In the genomic region with DNA sequence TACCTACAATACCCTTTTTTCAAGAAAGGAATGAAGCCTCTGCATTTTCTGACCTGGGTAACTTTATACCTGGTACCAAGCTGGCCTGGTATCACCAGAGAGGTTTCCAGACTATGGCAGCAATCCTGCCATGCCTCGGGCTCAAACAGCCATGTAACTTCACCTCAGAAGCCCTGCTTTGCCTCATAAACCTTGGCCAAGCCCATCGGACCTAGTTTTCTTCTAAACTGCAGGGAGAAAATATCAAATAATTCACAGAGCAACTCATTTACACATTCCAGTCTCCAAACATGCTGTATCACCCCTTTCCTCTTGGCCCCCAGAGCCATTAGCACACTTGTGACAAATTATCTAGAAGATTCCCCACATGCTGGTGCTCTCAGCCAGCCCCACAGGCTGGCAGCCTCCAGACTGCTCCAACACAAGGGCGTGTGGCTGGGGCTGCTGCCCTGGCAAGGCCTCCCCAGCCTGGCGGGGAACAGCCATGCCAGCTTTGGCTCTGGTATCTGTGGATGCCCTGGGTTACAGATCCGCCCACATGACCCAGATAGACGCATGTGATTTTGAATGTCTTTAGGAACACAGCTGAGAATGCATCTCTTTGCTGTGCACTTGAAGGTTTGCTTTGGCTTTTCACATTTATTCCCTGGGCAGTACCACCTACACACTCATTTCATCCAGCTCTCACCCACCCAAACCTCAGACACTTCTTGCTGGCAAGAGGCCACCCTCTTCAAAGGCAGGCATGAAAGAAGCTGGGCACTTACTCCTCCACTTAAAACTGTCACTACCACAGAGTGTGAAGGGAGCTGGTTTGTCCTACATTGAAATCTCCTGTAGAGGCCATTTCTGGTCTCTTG, we compare ENCODE assay signal across 13 cellular contexts.
A peak's percentile ranks its signal among the peaks of the same experiment; 100 is the strongest.
DNase-seq lines count a peak whose midpoint lies in the region; ATAC-seq and TF ChIP-seq lines count a peak whose summit lies in the region.
"Had no signal": no experiment of that assay in that cellular context is flagged by ENCODE, and none has a peak within 500 bp of the region (broad histone marks: within the 10 kb centered on the region; RNA-seq: fewer than 3 reads in every experiment).

No MANE protein-coding gene starts in this region.

- H3K27ac Mint-ChIP-seq in H9, result peak overlapping the region in 2 of 3 experiments; percentile 47 to 93; a peak in 1 of 7 replicates
- no peak overlapping the region for H3K27ac Mint-ChIP-seq in activated CD4-positive, alpha-beta T cell treated with anti-CD3 and anti-CD28 coated beads, Interleukin-2, amount 10 ng/mL, durations not matched to agents 7 days and 5 days

- no peak overlapping the region for H2AFZ ChIP-seq in H9 (ENCODE audit: low read length)

- H3K36me3 ChIP-seq in adrenal gland (replicated peaks in 1 of 2) (no peaks in the 10 kb centered on the region), left lung (no peaks in the 10 kb centered on the region), skeletal muscle tissue (ENCODE audit: control insufficient read depth in 3 of 3, insufficient read depth in 3 of 3, low read length in 3 of 3) (no peaks in the 10 kb centered on the region)
- H3K36me3 ChIP-seq: cardiac muscle cell had no signal

- H3K4me2 ChIP-seq in H9 (ENCODE audit: insufficient read depth, insufficient read length, low read length), result no peak overlapping the region

- no peak overlapping the region for H3K9ac ChIP-seq in H9 (ENCODE audit: extremely low read depth, insufficient read length, low read length)
- H3K9ac ChIP-seq in skeletal muscle tissue (ENCODE audit: low read depth in 1 of 3, low read length in 3 of 3), result no peak overlapping the region

- CTCF ChIA-PET in activated CD4-positive, alpha-beta T cell treated with anti-CD3 and anti-CD28 coated beads, Interleukin-2, amount 10 ng/mL, durations not matched to agents 7 days and 5 days (lab: Charles Lee), result interaction anchor here (0.7 kb wide), 1 partner anchor 20 kb away, joined by 3 read pairs; no protein-coding TSS in a partner anchor

- peaks cover 9 to 13% of the 10 kb centered on the region in 2 experiments for H3K9me3 Mint-ChIP-seq in H9
- H3K9me3 Mint-ChIP-seq in activated CD4-positive, alpha-beta T cell treated with anti-CD3 and anti-CD28 coated beads, Interleukin-2, amount 10 ng/mL, durations not matched to agents 7 days and 5 days, result peaks cover 4% of the 10 kb centered on the region

- POLR2A ChIA-PET in activated CD4-positive, alpha-beta T cell treated with anti-CD3 and anti-CD28 coated beads, Interleukin-2, amount 10 ng/mL, durations not matched to agents 7 days and 5 days (lab: Charles Lee), result no interaction called here

- no peak for TF ChIP-seq POLR2A in adrenal gland (IDR thresholded peaks at IDR 0.05)

- H3K14ac ChIP-seq in H9 (ENCODE audit: insufficient read depth, low read length), result no peak overlapping the region

- intact Hi-C loops in adrenal gland (cut with DNase I), result no loop called here
- intact Hi-C loops in left lung (cut with DNase I), result no loop called here

- no peak overlapping the region for H2BK5ac ChIP-seq in H9 (ENCODE audit: insufficient read length, low read length)

- no peak overlapping the region for H2BK15ac ChIP-seq in H9 (ENCODE audit: low read depth, low read length)

- no CpG with 5 or more reads among the region's 6 CpGs for WGBS in H9 (ENCODE audit: extremely low coverage, insufficient read length, low lambda C conversion rate)
- 63 to 71% (median 67%) methylated on average over 6 of the region's 6 CpGs for WGBS in adrenal gland, 4 donors

- no peak overlapping the region for H3K56ac ChIP-seq in H9 (ENCODE audit: insufficient read length, low read depth, low read length)

- H4K5ac ChIP-seq in H9 (ENCODE audit: insufficient read length, low read depth, low read length), result no peak overlapping the region

- H2AK5ac ChIP-seq in H9 (ENCODE audit: insufficient read length, low read length), result no peak overlapping the region

- TF ChIP-seq CTCF in H9 (conservative IDR thresholded peaks at IDR 0.05) (no peak), adrenal gland (IDR thresholded peaks at IDR 0.05) (no peak), left lung (IDR thresholded peaks at IDR 0.05) (no peak)

- H3K36me3 Mint-ChIP-seq in H9 (ENCODE audit: insufficient read depth in 1 of 3, low read depth in 3 of 3), result peaks cover 2 to 8% (median 2%) of the 10 kb centered on the region in 3 experiments; a peak in 5 of 7 replicates
- peaks cover 3% of the 10 kb centered on the region for H3K36me3 Mint-ChIP-seq in activated CD4-positive, alpha-beta T cell treated with anti-CD3 and anti-CD28 coated beads, Interleukin-2, amount 10 ng/mL, durations not matched to agents 7 days and 5 days (ENCODE audit: low read depth)

- H3K4me1 ChIP-seq in H9 (ENCODE audit: insufficient read depth, low read length) (no peaks in the 10 kb centered on the region), adrenal gland (replicated peaks in 1 of 2) (peaks cover 0 to 33% of the 10 kb centered on the region in 2 donors), left lung (peaks cover 12 to 25% of the 10 kb centered on the region in 2 donors), skeletal muscle tissue (ENCODE audit: control insufficient read depth in 3 of 3, insufficient read depth in 3 of 3, low read length in 3 of 3) (peaks cover 19 to 45% (median 37%) of the 10 kb centered on the region in 3 donors)

- no peak overlapping the region for H2BK12ac ChIP-seq in H9 (ENCODE audit: insufficient read length, low read depth, low read length)

- no peaks in the 10 kb centered on the region for H4K20me1 ChIP-seq in H9 (ENCODE audit: control insufficient read depth, insufficient read depth, insufficient read length)

- no peaks in the 10 kb centered on the region for H3K9me3 ChIP-seq in H9 (ENCODE audit: control insufficient read depth, low read depth, low read length)
- H3K9me3 ChIP-seq in adrenal gland (replicated peaks in 1 of 3), result no peaks in the 10 kb centered on the region
- H3K9me3 ChIP-seq in left lung, result no peaks in the 10 kb centered on the region
- peaks cover 0 to 3% (median 2%) of the 10 kb centered on the region in 3 donors for H3K9me3 ChIP-seq in skeletal muscle tissue (ENCODE audit: control insufficient read depth in 3 of 3, low read length in 3 of 3)

- no peaks in the 10 kb centered on the region; a peak in 1 of 4 replicates for H3K4me1 Mint-ChIP-seq in H9
- H3K4me1 Mint-ChIP-seq in activated CD4-positive, alpha-beta T cell treated with anti-CD3 and anti-CD28 coated beads, Interleukin-2, amount 10 ng/mL, durations not matched to agents 7 days and 5 days, result peaks cover 25% of the 10 kb centered on the region

- H3K27me3 ChIP-seq in H9 (ENCODE audit: insufficient read depth, low read length) (no peaks in the 10 kb centered on the region), adrenal gland (no peaks in the 10 kb centered on the region), left lung (no peaks in the 10 kb centered on the region), skeletal muscle tissue (ENCODE audit: control insufficient read depth in 3 of 3, insufficient read depth in 3 of 3, low read length in 3 of 3) (no peaks in the 10 kb centered on the region)

- H3T11ph ChIP-seq in H9 (ENCODE audit: low read length), result no peak overlapping the region

- no peaks in the 10 kb centered on the region for H3K23me2 ChIP-seq in H9 (ENCODE audit: insufficient read length, low read depth, low read length, poor library complexity, severe bottlenecking)

- H3K27ac ChIP-seq in H9 (ENCODE audit: insufficient read length, low read depth, low read length) (no peak overlapping the region), adrenal gland (peak overlapping the region in 1 of 5 donors; percentile 36), left lung (no peak overlapping the region), skeletal muscle tissue (ENCODE audit: low read depth, low read length) (peak overlapping the region; percentile 43)
- H3K27ac ChIP-seq: cardiac muscle cell had no signal

- no peak overlapping the region for H3K18ac ChIP-seq in H9 (ENCODE audit: insufficient read length, low read depth, low read length)

- ATAC-seq in left lung (peak; percentile 50), GM21737 (IDR thresholded peaks at IDR 0.05; ENCODE audit: unreplicated experiment) (no peak)

- no peak overlapping the region for H3K23ac ChIP-seq in H9 (ENCODE audit: insufficient read length, low read depth, low read length)

- no peaks in the 10 kb centered on the region for H3K79me2 ChIP-seq in H9 (ENCODE audit: insufficient read depth, low read length)

- H4K8ac ChIP-seq in H9 (replicated peaks; ENCODE audit: insufficient read length, low read depth, low read length), result no peak overlapping the region

- H4K91ac ChIP-seq in H9 (ENCODE audit: insufficient read length, low read depth, low read length), result no peak overlapping the region

- H3K4ac ChIP-seq in H9 (ENCODE audit: low read depth, low read length), result no peak overlapping the region

- DNase-seq in H9 (no peak), adrenal gland (peak; percentile 29 to 87 (median 54)), left lung (no peak), NCI-H510A (lab: John Stamatoyannopoulos, UW) (no peak), NCI-H1436 (lab: John Stamatoyannopoulos, UW) (no peak)
- DNase-seq in activated CD4-positive, alpha-beta T cell treated with anti-CD3 and anti-CD28 coated beads, Interleukin-2, amount 10 ng/mL, durations not matched to agents 7 days and 5 days, result no peak
- DNase-seq: activated CD8-positive, alpha-beta memory T cell treated with anti-CD3 and anti-CD28 coated beads, Interleukin-2, amount 50 U/mL, for 4 hours; Calu3; T-helper 1 cell had no signal

- H3K4me3 Mint-ChIP-seq in H9, result no peak overlapping the region; a peak in 1 of 5 replicates
- H3K4me3 Mint-ChIP-seq in activated CD4-positive, alpha-beta T cell treated with anti-CD3 and anti-CD28 coated beads, Interleukin-2, amount 10 ng/mL, durations not matched to agents 7 days and 5 days, result no peak overlapping the region

- H3K27me3 Mint-ChIP-seq in H9 (ENCODE audit: low read depth), result peaks cover 2% of the 10 kb centered on the region; the same call in 1 of the 2 replicates
- peaks cover 3% of the 10 kb centered on the region for H3K27me3 Mint-ChIP-seq in activated CD4-positive, alpha-beta T cell treated with anti-CD3 and anti-CD28 coated beads, Interleukin-2, amount 10 ng/mL, durations not matched to agents 7 days and 5 days

- H3K79me1 ChIP-seq in H9 (ENCODE audit: insufficient read depth, low read depth, low read length, poor library complexity, severe bottlenecking), result no peaks in the 10 kb centered on the region

- H3K4me3 ChIP-seq in adrenal gland (no peak overlapping the region), left lung (no peak overlapping the region), skeletal muscle tissue (ENCODE audit: low read length in 3 of 3) (no peak overlapping the region)
- H3K4me3 ChIP-seq: cardiac muscle cell, lung had no signal

- H2BK20ac ChIP-seq in H9 (ENCODE audit: low read depth, low read length, poor library complexity, severe bottlenecking), result no peak overlapping the region

- H2BK120ac ChIP-seq in H9 (ENCODE audit: low read depth, low read length, poor library complexity, severe bottlenecking), result no peak overlapping the region

Comparison
In these comparisons a context has a peak if more than half of its experiments do, and no peak if none do; other contexts are left out.
1. DNase-seq: peak in adrenal gland (7 of 7); none in H9 (single experiment), left lung (0 of 2), NCI-H510A (single experiment), activated CD4-positive, alpha-beta T cell treated with anti-CD3 and anti-CD28 coated beads, Interleukin-2, amount 10 ng/mL, durations not matched to agents 7 days and 5 days (single experiment) and NCI-H1436 (single experiment).